Comparison of ENCODE assay signal across 1 cellular context in genomic region chr2:27217173-27218121, GRCh38.
TF ChIP-seq lines count a peak whose summit lies in the region.

CAD (plus strand) TSS chr2:27217369; CDS start chr2:27217552, 183 bp downstream.

TF ChIP-seq in WTC11, 78 proteins besides CTCF, POLR2A, EP300 and RAD21 (continued from another document and continues in another):
- TF ChIP-seq ZNF532 (CRISPR knock-in tag; IDR thresholded peaks at IDR 0.05; ENCODE audit: borderline replicate concordance) (no peak), MXD4 (CRISPR knock-in tag; IDR thresholded peaks at IDR 0.05; ENCODE audit: borderline replicate concordance) (no peak), CDX4 (CRISPR knock-in tag; IDR thresholded peaks at IDR 0.05; ENCODE audit: borderline replicate concordance) (no peak), NFYB (CRISPR knock-in tag; conservative IDR thresholded peaks at IDR 0.05; ENCODE audit: low read depth) (no peak), E2F4 (CRISPR knock-in tag; IDR thresholded peaks at IDR 0.05; ENCODE audit: borderline replicate concordance, low read depth) (no peak; the same call in 1 of the 2 replicates), FOXK1 (CRISPR knock-in tag; IDR thresholded peaks at IDR 0.05) (peak; percentile 80; the same call in 1 of the 2 replicates), ZBTB21 (CRISPR knock-in tag; IDR thresholded peaks at IDR 0.05; ENCODE audit: borderline replicate concordance) (peak; percentile 80), ZMAT4 (CRISPR knock-in tag; IDR thresholded peaks at IDR 0.05) (no peak), RELA (CRISPR knock-in tag; IDR thresholded peaks at IDR 0.05; ENCODE audit: borderline replicate concordance) (peak; percentile 93; the same call in 1 of the 2 replicates), TCF7 (CRISPR knock-in tag; IDR thresholded peaks at IDR 0.05; ENCODE audit: low read depth) (0 out of 2 replicates have a peak, but pooled peaks have one; percentile 54), SMAD3 (CRISPR knock-in tag; IDR thresholded peaks at IDR 0.05; ENCODE audit: borderline replicate concordance) (peak; percentile 77; the same call in 1 of the 2 replicates), GTF2I (CRISPR knock-in tag; conservative IDR thresholded peaks at IDR 0.05) (no peak), MLX (CRISPR knock-in tag; IDR thresholded peaks at IDR 0.05) (0 out of 2 replicates have a peak, but pooled peaks have one; percentile 71), IRF2 (CRISPR knock-in tag; IDR thresholded peaks at IDR 0.05; ENCODE audit: borderline replicate concordance, low read depth) (no peak), CREB1 (CRISPR knock-in tag; IDR thresholded peaks at IDR 0.05) (peak; percentile 91), ERG (CRISPR knock-in tag; IDR thresholded peaks at IDR 0.05) (no peak), ZNF671 (CRISPR knock-in tag; IDR thresholded peaks at IDR 0.05) (no peak; the same call in 1 of the 2 replicates), ZNF396 (CRISPR knock-in tag; IDR thresholded peaks at IDR 0.05; ENCODE audit: borderline replicate concordance) (no peak), ELF4 (CRISPR knock-in tag; IDR thresholded peaks at IDR 0.05; ENCODE audit: low read depth) (0 out of 2 replicates have a peak, but pooled peaks have one; percentile 26), NR1H2 (CRISPR knock-in tag; IDR thresholded peaks at IDR 0.05) (no peak; the same call in 1 of the 2 replicates), ZNF138 (CRISPR knock-in tag; conservative IDR thresholded peaks at IDR 0.05) (no peak; the same call in 1 of the 2 replicates), MAX (CRISPR knock-in tag; IDR thresholded peaks at IDR 0.05) (peak; percentile 99), ZNF219 (CRISPR knock-in tag; IDR thresholded peaks at IDR 0.05; ENCODE audit: borderline replicate concordance) (no peak), OVOL2 (CRISPR knock-in tag; IDR thresholded peaks at IDR 0.05; ENCODE audit: borderline replicate concordance) (no peak), TP53 (CRISPR knock-in tag; IDR thresholded peaks at IDR 0.05) (peak; percentile 95), CREM (CRISPR knock-in tag; IDR thresholded peaks at IDR 0.05) (peak; percentile 85), FOXJ3 (CRISPR knock-in tag; IDR thresholded peaks at IDR 0.05; ENCODE audit: borderline replicate concordance) (no peak), ATF1 (CRISPR knock-in tag; IDR thresholded peaks at IDR 0.05) (0 out of 2 replicates have a peak, but pooled peaks have one; percentile 76), ZNF512 (CRISPR knock-in tag; IDR thresholded peaks at IDR 0.05; ENCODE audit: borderline replicate concordance) (no peak), AR (CRISPR knock-in tag; IDR thresholded peaks at IDR 0.05) (no peak), FOXP1 (CRISPR knock-in tag; IDR thresholded peaks at IDR 0.05; ENCODE audit: borderline replicate concordance) (peak; percentile 95), USF2 (CRISPR knock-in tag; IDR thresholded peaks at IDR 0.05) (peak; percentile 91), ESRRA (CRISPR knock-in tag; IDR thresholded peaks at IDR 0.05; ENCODE audit: borderline replicate concordance) (peak; percentile 93), ATF3 (CRISPR knock-in tag; conservative IDR thresholded peaks at IDR 0.05) (no peak), IRF1 (CRISPR knock-in tag; IDR thresholded peaks at IDR 0.05) (peak; percentile 38; the same call in 1 of the 2 replicates), HMGA2 (CRISPR knock-in tag; IDR thresholded peaks at IDR 0.05) (no peak), AFF4 (CRISPR knock-in tag; IDR thresholded peaks at IDR 0.05; ENCODE audit: borderline replicate concordance) (no peak), SMAD4 (CRISPR knock-in tag; IDR thresholded peaks at IDR 0.05) (peak; percentile 56; the same call in 1 of the 2 replicates), SOX15 (CRISPR knock-in tag; IDR thresholded peaks at IDR 0.05) (no peak)
